27 cellular contexts compared by ENCODE assay signal in genomic region chr3:117489663-117490079, GRCh38.
"Had no signal": no experiment of that assay in that cellular context is flagged by ENCODE, and none has a peak within 500 bp of the region (broad histone marks: within the 10 kb centered on the region; RNA-seq: fewer than 3 reads in every experiment).

No MANE protein-coding gene starts in this region.

- H3K9me3 Mint-ChIP-seq: mesothelial cell of epicardium; stimulated activated memory B cell treated with anti-CD40 and anti-IgM and Interleukin-4, amounts not matched to agents 10 μg/mL and 1 μg/mL and 100 μg/mL, for 72 hours had no signal

- H3K4me1 Mint-ChIP-seq: immature natural killer cell; naive thymus-derived CD4-positive, alpha-beta T cell; stimulated activated memory B cell treated with anti-CD40 and anti-IgM and Interleukin-4, amounts not matched to agents 10 μg/mL and 1 μg/mL and 100 μg/mL, for 72 hours; stimulated activated naive CD8-positive, alpha-beta T cell treated with anti-CD3 and anti-CD28 coated beads, Interleukin-15, amount 100 ng/mL, for 72 hours had no signal

- H3K4me1 ChIP-seq: left ventricle myocardium inferior, pancreas, prostate gland, spleen, testis, thyroid gland, transverse colon, vagina had no signal

- H3K36me3 ChIP-seq: left ventricle myocardium inferior, pancreas, prostate gland, spleen, thyroid gland, transverse colon, upper lobe of left lung, vagina had no signal

- H3K27ac Mint-ChIP-seq: immature natural killer cell; mesothelial cell of epicardium; naive thymus-derived CD4-positive, alpha-beta T cell; natural killer cell treated with Interleukin-12 subunit alpha and Interleukin-12 subunit beta and Interleukin-15 and Interleukin-18, amount 100 ng/mL, for 72 hours; stimulated activated memory B cell treated with anti-CD40 and anti-IgM and Interleukin-4, amounts not matched to agents 10 μg/mL and 1 μg/mL and 100 μg/mL, for 72 hours; stimulated activated naive CD8-positive, alpha-beta T cell treated with anti-CD3 and anti-CD28 coated beads, Interleukin-15, amount 100 ng/mL, for 72 hours had no signal

- DNase-seq: hypothalamus; immature natural killer cell; kidney; left ventricle myocardium inferior; naive thymus-derived CD4-positive, alpha-beta T cell; nucleus accumbens; pancreas; posterior cingulate gyrus; retina; right cardiac atrium; spleen; stimulated activated CD4-positive, alpha-beta T cell treated with anti-CD3 and anti-CD28 coated beads, Interleukin-4, amount 100 ng/mL, for 24 hours; stimulated activated naive CD4-positive, alpha-beta T cell treated with Interleukin-2 at 50 U/mL for 16 hours; stimulated activated naive CD8-positive, alpha-beta T cell treated with anti-CD3 and anti-CD28 coated beads, Interleukin-15, amount 100 ng/mL, for 72 hours; testis; thyroid gland; transverse colon; upper lobe of left lung had no signal

- H3K9me3 ChIP-seq: left ventricle myocardium inferior, pancreas, prostate gland, spleen, testis, thyroid gland, transverse colon, upper lobe of left lung, vagina had no signal

- ATAC-seq: naive thymus-derived CD4-positive, alpha-beta T cell; natural killer cell treated with Interleukin-12 subunit alpha and Interleukin-12 subunit beta and Interleukin-15 and Interleukin-18, amount 100 ng/mL, for 72 hours; pancreas; right cardiac atrium; sciatic nerve; stimulated activated memory B cell treated with anti-CD40 and anti-IgM and Interleukin-4, amounts not matched to agents 10 μg/mL and 1 μg/mL and 100 μg/mL, for 72 hours; stimulated activated naive CD8-positive, alpha-beta T cell treated with anti-CD3 and anti-CD28 coated beads, Interleukin-15, amount 100 ng/mL, for 72 hours had no signal

- H3K4me3 ChIP-seq: left ventricle myocardium inferior, lung, pancreas, prostate gland, skin epidermis, spleen, testis, thyroid gland, transverse colon, upper lobe of left lung, vagina had no signal

- H3K36me3 Mint-ChIP-seq: immature natural killer cell; mesothelial cell of epicardium; naive thymus-derived CD4-positive, alpha-beta T cell; natural killer cell treated with Interleukin-12 subunit alpha and Interleukin-12 subunit beta and Interleukin-15 and Interleukin-18, amount 100 ng/mL, for 72 hours; stimulated activated memory B cell treated with anti-CD40 and anti-IgM and Interleukin-4, amounts not matched to agents 10 μg/mL and 1 μg/mL and 100 μg/mL, for 72 hours had no signal

- H3K4me3 Mint-ChIP-seq: immature natural killer cell; mesothelial cell of epicardium; naive thymus-derived CD4-positive, alpha-beta T cell; natural killer cell treated with Interleukin-12 subunit alpha and Interleukin-12 subunit beta and Interleukin-15 and Interleukin-18, amount 100 ng/mL, for 72 hours; stimulated activated memory B cell treated with anti-CD40 and anti-IgM and Interleukin-4, amounts not matched to agents 10 μg/mL and 1 μg/mL and 100 μg/mL, for 72 hours; stimulated activated naive CD8-positive, alpha-beta T cell treated with anti-CD3 and anti-CD28 coated beads, Interleukin-15, amount 100 ng/mL, for 72 hours had no signal

- FAIRE-seq: islet of Langerhans had no signal
